In genomic region chr1:119673171-119673940, GRCh38 we compare ENCODE assay signal across 19 cellular contexts. TPM values are rescaled to one million over a fixed set of nuclear protein-coding genes. Genes with fewer than 3 reads are reported as not detected.
DNase-seq lines count a peak whose midpoint lies in the region; ATAC-seq and TF ChIP-seq lines count a peak whose summit lies in the region.
"Had no signal": no experiment of that assay in that cellular context is flagged by ENCODE, and none has a peak within 500 bp of the region (broad histone marks: within the 10 kb centered on the region; RNA-seq: fewer than 3 reads in every experiment).

No MANE protein-coding gene starts in this region.

- peak; percentile 45 for DNase-seq in AG10803 (ENCODE audit: low read depth)
- DNase-seq in LHCN-M2 (ENCODE audit: low read depth): peak; percentile 51
- peak; percentile 68 for DNase-seq in dermis blood vessel endothelial cell
- no peak for DNase-seq in mesenchymal stem cell
- no peak for DNase-seq in DMS53 treated with DMSO at 0.1 percent for 48 hours (lab: John Stamatoyannopoulos, UW; ENCODE audit: unreplicated experiment)
- DNase-seq in T-helper 1 cell: no peak
- no peak for DNase-seq in ureter (ENCODE audit: low spot score)
- DNase-seq: activated CD4-positive, CD25-positive, alpha-beta regulatory T cell; activated gamma-delta T cell; heart right ventricle; naive thymus-derived CD4-positive, alpha-beta T cell; NCI-H1436 treated with DMSO at 0.1 percent for 48 hours; NCI-H510A; stimulated activated naive CD4-positive, alpha-beta T cell treated with Interleukin-2 at 50 U/mL for 16 hours had no signal

- H2AK5ac ChIP-seq in mesenchymal stem cell (ENCODE audit: low read length, severe bottlenecking): no peak overlapping the region

- WGBS in mesenchymal stem cell: 96% methylated on average over 4 of the region's 4 CpGs

- H4K91ac ChIP-seq in mesenchymal stem cell (ENCODE audit: low read length): no peak overlapping the region

- no peaks in the 10 kb centered on the region for H3K9me3 ChIP-seq in mesenchymal stem cell (ENCODE audit: control insufficient read depth, low read length)
- H3K9me3 ChIP-seq: A549, heart right ventricle had no signal

- no peak overlapping the region for H2BK12ac ChIP-seq in mesenchymal stem cell (ENCODE audit: low read length in 2 of 2)

- no peaks in the 10 kb centered on the region for H3K36me3 ChIP-seq in mesenchymal stem cell (ENCODE audit: control insufficient read depth in 1 of 2, insufficient read depth in 2 of 2, low read depth in 1 of 2, low read length in 2 of 2)
- H3K36me3 ChIP-seq: cardiac muscle cell, heart right ventricle had no signal

- peaks cover 0 to 5% of the 10 kb centered on the region in 2 experiments for H3K27me3 ChIP-seq in mesenchymal stem cell (ENCODE audit: control insufficient read depth in 1 of 2, insufficient read depth in 1 of 2, low read length in 2 of 2)
- H3K27me3 ChIP-seq: cardiac muscle cell, heart right ventricle had no signal

- H3K14ac ChIP-seq in mesenchymal stem cell (ENCODE audit: low read length in 2 of 2): no peak overlapping the region

- H3K4me2 ChIP-seq in mesenchymal stem cell (ENCODE audit: low read length, poor library complexity, severe bottlenecking): no peak overlapping the region
- H3K4me2 ChIP-seq: A549 had no signal

- H3K23ac ChIP-seq in mesenchymal stem cell (ENCODE audit: low read length in 2 of 2): no peak overlapping the region

- H2BK15ac ChIP-seq in mesenchymal stem cell (ENCODE audit: low read depth, poor library complexity, severe bottlenecking): no peak overlapping the region

- H2BK120ac ChIP-seq in mesenchymal stem cell (ENCODE audit: low read depth, low read length): no peak overlapping the region

- H2AFZ ChIP-seq in mesenchymal stem cell (ENCODE audit: low read depth, low read length): no peak overlapping the region

- no peak overlapping the region for H4K8ac ChIP-seq in mesenchymal stem cell (ENCODE audit: low read length)

- H3K4ac ChIP-seq in mesenchymal stem cell (ENCODE audit: low read depth in 1 of 2, low read length in 2 of 2): no peak overlapping the region

- H3K18ac ChIP-seq in mesenchymal stem cell (ENCODE audit: low read depth in 1 of 2, low read length in 2 of 2): no peak overlapping the region

- H3K4me3 ChIP-seq in AG10803 (ENCODE audit: low read length) (no peak overlapping the region), mesenchymal stem cell (ENCODE audit: insufficient read depth in 1 of 2, low read depth in 1 of 2, low read length in 2 of 2) (peak overlapping the region in 1 of 2 experiments; percentile 42)
- H3K4me3 ChIP-seq: A549, cardiac muscle cell, heart right ventricle had no signal

- H3K79me1 ChIP-seq in mesenchymal stem cell (replicated peaks; ENCODE audit: low read length, poor library complexity, severe bottlenecking): no peaks in the 10 kb centered on the region

- TF ChIP-seq CTCF in AG10803 (conservative IDR thresholded peaks at IDR 0.05; ENCODE audit: low read length): no peak

- peak overlapping the region; percentile 27 for H3K27ac ChIP-seq in mesenchymal stem cell (ENCODE audit: low read length, poor library complexity, severe bottlenecking)
- H3K27ac ChIP-seq: A549 had no signal

- ATAC-seq in GM21526 (IDR thresholded peaks at IDR 0.05; ENCODE audit: low FRiP score, unreplicated experiment): no peak
- ATAC-seq: A549; left lobe of liver; naive thymus-derived CD4-positive, alpha-beta T cell; sciatic nerve had no signal

- peak overlapping the region; percentile 39 for H3K9ac ChIP-seq in mesenchymal stem cell (ENCODE audit: low read length)

- no peak overlapping the region for H2BK5ac ChIP-seq in mesenchymal stem cell (ENCODE audit: low read depth, low read length, poor library complexity, severe bottlenecking)

- H3K4me1 ChIP-seq in mesenchymal stem cell (ENCODE audit: control insufficient read depth, insufficient read depth, low read depth, low read length): no peaks in the 10 kb centered on the region
- H3K4me1 ChIP-seq: A549 had no signal

RNA-seq across cellular contexts. Expression of gene ZNF697, which starts 25.3 kb away (rescaled TPM):
- 2.2 and 2.3 TPM in 2 replicates for total RNA-seq in LHCN-M2 (2014; rRNA removed)
- polyA plus RNA-seq in LHCN-M2 (2012): 1.2 TPM
- total RNA-seq in dermis blood vessel endothelial cell: 21.1 and 23.1 TPM in 2 replicates
- 6.4 TPM for polyA plus RNA-seq in mesenchymal stem cell (2013, experiment 1 of 2)
- polyA plus RNA-seq in mesenchymal stem cell (2013, experiment 2 of 2): 6.3 TPM
- total RNA-seq in ureter: 4.6 TPM
- polyA plus RNA-seq: naive thymus-derived CD4-positive, alpha-beta T cell had no signal

RNA-seq across cellular contexts. Expression of gene PHGDH, which starts 38.4 kb away (rescaled TPM):
- total RNA-seq in LHCN-M2 (2014; rRNA removed) (38.6 and 39.6 TPM in 2 replicates), dermis blood vessel endothelial cell (1.4 and 6.8 TPM in 2 replicates), ureter (195 TPM)
- polyA plus RNA-seq in LHCN-M2 (2012): 49.7 TPM
- polyA plus RNA-seq in mesenchymal stem cell (2013, experiment 1 of 2): 73.6 TPM
- polyA plus RNA-seq in mesenchymal stem cell (2013, experiment 2 of 2): 72.3 TPM

Comparison
In these comparisons a context has a peak if more than half of its experiments do, and no peak if none do; other contexts are left out.
1. DNase-seq: peak in AG10803 (single experiment), LHCN-M2 (single experiment) and dermis blood vessel endothelial cell (single experiment); none in mesenchymal stem cell (single experiment), DMS53 treated with DMSO at 0.1 percent for 48 hours (single experiment), T-helper 1 cell (0 of 5) and ureter (single experiment).